ENCODE assay signal across 15 cellular contexts in the genomic region with DNA sequence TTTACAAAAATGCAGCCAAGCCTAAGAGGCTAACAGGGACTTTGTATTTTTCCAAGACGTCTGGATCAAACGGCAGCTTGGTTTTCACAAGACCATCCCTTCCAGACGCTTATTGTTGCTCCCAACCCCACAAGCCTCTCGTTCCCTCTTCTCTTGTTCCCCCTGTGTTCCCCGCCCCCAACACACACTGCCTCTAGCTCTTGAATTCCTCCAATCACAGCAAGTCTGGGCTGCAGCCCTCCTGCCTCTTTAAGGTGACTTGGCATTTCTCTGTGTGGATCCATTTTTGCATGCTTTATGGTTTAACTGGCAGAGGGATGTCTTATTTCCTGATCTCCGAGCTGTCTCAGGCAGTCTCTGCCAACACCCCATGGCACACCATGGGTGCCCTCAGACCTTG.
A peak's percentile ranks its signal among the peaks of the same experiment; 100 is the strongest.
DNase-seq lines count a peak whose midpoint lies in the region; ATAC-seq and TF ChIP-seq lines count a peak whose summit lies in the region.
"Had no signal": no experiment of that assay in that cellular context is flagged by ENCODE, and none has a peak within 500 bp of the region (broad histone marks: within the 10 kb centered on the region; RNA-seq: fewer than 3 reads in every experiment).

No MANE protein-coding gene starts in this region.

- no peaks in the 10 kb centered on the region for H3K9me3 ChIP-seq in AG04450 (ENCODE audit: control insufficient read depth, insufficient read depth, low read length)
- H3K9me3 ChIP-seq: BLaER1, suprapubic skin had no signal

- DNase-seq in AG04450 (ENCODE audit: low read depth, low spot score) (peak; percentile 26), LHCN-M2 (ENCODE audit: low read depth) (peak; percentile 77), choroid plexus epithelial cell (ENCODE audit: low read depth) (peak; percentile 71), kidney glomerular epithelial cell (lab: John Stamatoyannopoulos, UW) (peak; percentile 29), GM19240 (ENCODE audit: insufficient read length, low spot score) (no peak)
- DNase-seq in stimulated activated CD4-positive, alpha-beta T cell treated with anti-CD3 and anti-CD28 coated beads, Interleukin-2, amount 100 ng/mL, for 48 hours, result no peak
- DNase-seq in stimulated activated CD8-positive, alpha-beta memory T cell treated with anti-CD3 and anti-CD28 coated beads, Interleukin-4, amount 100 ng/mL, for 48 hours, result no peak
- DNase-seq: activated B cell treated with CpG ODN at 0.5 μM for 24 hours; activated T-cell treated with anti-CD3 and anti-CD28 coated beads, Interleukin-2, amount 50 U/mL, for 4 hours; SHP77 had no signal

- TF ChIP-seq CTCF in AG04450 (IDR thresholded peaks at IDR 0.05; ENCODE audit: low read depth, low read length), result no peak
- TF ChIP-seq CTCF in choroid plexus epithelial cell (conservative IDR thresholded peaks at IDR 0.05; ENCODE audit: low read depth, low read length), result no peak

- H3K4me3 ChIP-seq in AG04450 (ENCODE audit: low read depth, low read length) (no peak overlapping the region), choroid plexus epithelial cell (ENCODE audit: low read depth, low read length) (no peak overlapping the region)
- H3K4me3 ChIP-seq: BLaER1, suprapubic skin had no signal

- no peaks in the 10 kb centered on the region for H3K27me3 ChIP-seq in AG04450 (ENCODE audit: control insufficient read depth, insufficient read depth, low read length)
- H3K27me3 ChIP-seq: BLaER1 had no signal

- POLR2A ChIA-PET in AG04450 (lab: Yijun Ruan, JAX), result interaction anchor here (0.6 to 1.1 kb wide), 6 partner anchors 17 to 1273 kb away, joined by 3 to 17 read pairs (median 8); no protein-coding TSS in a partner anchor

- ATAC-seq in GM21528 (IDR thresholded peaks at IDR 0.05; ENCODE audit: low FRiP score, unreplicated experiment), result no peak
- ATAC-seq: activated T-cell treated with anti-CD3 and anti-CD28 coated beads, Interleukin-2, amount 50 U/mL, for 4 hours; left lobe of liver had no signal

- peak overlapping the region; percentile 89 for H3K27ac ChIP-seq in AG04450 (ENCODE audit: low read depth, low read length)
- H3K27ac ChIP-seq: BLaER1, KMS-11, suprapubic skin had no signal

- CTCF ChIA-PET in AG04450 (lab: Charles Lee), result interaction anchor here (1.0 to 9.0 kb wide), 3 partner anchors 17 to 104 kb away, joined by 4 to 83 read pairs (median 5); no protein-coding TSS in a partner anchor

Comparison
In these comparisons a context has a peak if more than half of its experiments do, and no peak if none do; other contexts are left out.
1. DNase-seq: peak in AG04450 (single experiment), LHCN-M2 (single experiment), choroid plexus epithelial cell (single experiment) and kidney glomerular epithelial cell (single experiment); none in stimulated activated CD4-positive, alpha-beta T cell treated with anti-CD3 and anti-CD28 coated beads, Interleukin-2, amount 100 ng/mL, for 48 hours (0 of 2), GM19240 (single experiment) and stimulated activated CD8-positive, alpha-beta memory T cell treated with anti-CD3 and anti-CD28 coated beads, Interleukin-4, amount 100 ng/mL, for 48 hours (single experiment).